In the genomic region with DNA sequence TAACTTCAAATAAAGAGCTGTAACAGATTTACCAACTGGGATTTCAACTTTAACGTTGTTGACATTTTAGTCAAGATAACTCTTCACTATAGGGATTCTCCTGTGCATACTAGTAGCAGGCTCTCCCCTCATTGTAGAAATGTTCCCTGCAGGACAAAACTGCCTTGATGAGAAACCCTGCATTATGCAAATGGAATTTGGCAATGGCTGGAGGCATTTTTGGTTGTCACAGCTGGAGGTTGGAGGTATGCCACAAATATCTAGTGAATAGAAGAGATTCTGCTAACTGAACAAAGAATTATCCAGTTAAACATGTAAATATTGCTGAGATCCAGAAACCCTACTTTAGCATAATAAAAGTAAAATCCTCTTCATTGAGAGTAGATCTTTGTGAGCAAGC, we compare ENCODE assay signal across 10 cellular contexts.
DNase-seq lines count a peak whose midpoint lies in the region; ATAC-seq and TF ChIP-seq lines count a peak whose summit lies in the region.
"Had no signal": no experiment of that assay in that cellular context is flagged by ENCODE, and none has a peak within 500 bp of the region (broad histone marks: within the 10 kb centered on the region; RNA-seq: fewer than 3 reads in every experiment).

No MANE protein-coding gene starts in this region.

- H3K27me3 ChIP-seq in GM23338 (ENCODE audit: insufficient read depth) (no peaks in the 10 kb centered on the region), RWPE2 (ENCODE audit: insufficient read depth, poor library complexity, severe bottlenecking) (no peaks in the 10 kb centered on the region), foreskin keratinocyte (no peaks in the 10 kb centered on the region), H7 (ENCODE audit: control insufficient read depth, insufficient read depth, low read length) (no peaks in the 10 kb centered on the region), spleen (replicated peaks in 1 of 7) (no peaks in the 10 kb centered on the region)

- no peaks in the 10 kb centered on the region for H3K79me2 ChIP-seq in GM23338 (replicated peaks; ENCODE audit: insufficient read depth)

- H3K36me3 ChIP-seq in GM23338 (ENCODE audit: insufficient read depth), result no peaks in the 10 kb centered on the region
- H3K36me3 ChIP-seq in RWPE2 (ENCODE audit: low read depth), result no peaks in the 10 kb centered on the region
- H3K36me3 ChIP-seq in H7 (replicated peaks; ENCODE audit: control insufficient read depth, insufficient read depth, low read length), result no peaks in the 10 kb centered on the region
- no peaks in the 10 kb centered on the region for H3K36me3 ChIP-seq in spleen

- H2AFZ ChIP-seq in GM23338, result no peak overlapping the region

- peaks cover 32% of the 10 kb centered on the region for H3K4me1 Mint-ChIP-seq in GM23338

- H3K9me2 ChIP-seq in GM23338 (ENCODE audit: insufficient read depth), result no peaks in the 10 kb centered on the region

- H3F3A ChIP-seq in GM23338 (replicated peaks; ENCODE audit: low read depth), result no peaks in the 10 kb centered on the region

- no peaks in the 10 kb centered on the region for H3K27me3 Mint-ChIP-seq in GM23338 (ENCODE audit: insufficient read depth, low read depth, poor library complexity)
- H3K27me3 Mint-ChIP-seq: activated B cell treated with CpG ODN at 0.5 μM for 24 hours; activated naive CD8-positive, alpha-beta T cell had no signal

- no peak overlapping the region for H3K4me3 Mint-ChIP-seq in GM23338
- H3K4me3 Mint-ChIP-seq: activated B cell treated with CpG ODN at 0.5 μM for 24 hours; activated naive CD8-positive, alpha-beta T cell had no signal

- H3K4me3 ChIP-seq in GM23338 (no peak overlapping the region), RWPE2 (ENCODE audit: severe bottlenecking) (no peak overlapping the region), H7 (ENCODE audit: insufficient read depth, low read depth, low read length) (no peak overlapping the region), spleen (no peak overlapping the region)

- H3K36me3 Mint-ChIP-seq in GM23338 (ENCODE audit: low read depth), result peaks cover 1% of the 10 kb centered on the region
- H3K36me3 Mint-ChIP-seq: activated naive CD8-positive, alpha-beta T cell had no signal

- H3K9me3 Mint-ChIP-seq in GM23338, result peaks cover 1% of the 10 kb centered on the region

- H4K20me1 ChIP-seq in GM23338 (replicated peaks; ENCODE audit: insufficient read depth), result no peaks in the 10 kb centered on the region

- ATAC-seq in GM23338 (peak; percentile 70), RWPE2 (ENCODE audit: low read depth) (0 out of 3 replicates have a peak, but pooled peaks have one; percentile 27), foreskin keratinocyte (peak; percentile 65), HG03460 (IDR thresholded peaks at IDR 0.05; ENCODE audit: unreplicated experiment) (no peak)

- H3K4me1 ChIP-seq in GM23338 (ENCODE audit: insufficient read depth), result peaks cover 25% of the 10 kb centered on the region
- H3K4me1 ChIP-seq in RWPE2 (ENCODE audit: insufficient read depth, poor library complexity, severe bottlenecking), result peaks cover 24% of the 10 kb centered on the region
- peaks cover 38% of the 10 kb centered on the region for H3K4me1 ChIP-seq in foreskin keratinocyte
- no peaks in the 10 kb centered on the region for H3K4me1 ChIP-seq in spleen

- no peak for TF ChIP-seq POLR2A in spleen (IDR thresholded peaks at IDR 0.05)

- peak overlapping the region; percentile 95 for H3K27ac ChIP-seq in GM23338 (ENCODE audit: low read depth)
- H3K27ac ChIP-seq in RWPE2 (ENCODE audit: poor library complexity, severe bottlenecking), result peak overlapping the region; percentile 53
- H3K27ac ChIP-seq in foreskin keratinocyte, result peak overlapping the region; percentile 98
- no peak overlapping the region for H3K27ac ChIP-seq in spleen

- peak overlapping the region; percentile 8; the same call in 1 of the 2 replicates for H3K4me2 ChIP-seq in GM23338

- intact Hi-C loops in posterior cingulate gyrus (cut with DNase I), result no loop called here
- intact Hi-C loops in spleen (cut with DNase I; ENCODE audit: low total_unique reads), result no loop called here

- TF ChIP-seq CTCF in GM23338 (conservative IDR thresholded peaks at IDR 0.05; ENCODE audit: low read depth in 2 of 2), result no peak
- no peak for TF ChIP-seq CTCF in RWPE2 (IDR thresholded peaks at IDR 0.05; ENCODE audit: poor library complexity, severe bottlenecking)
- TF ChIP-seq CTCF in foreskin keratinocyte (conservative IDR thresholded peaks at IDR 0.05), result no peak
- no peak for TF ChIP-seq CTCF in spleen (IDR thresholded peaks at IDR 0.05 in 8 of 11, conservative IDR thresholded peaks at IDR 0.05 in 3 of 11)

- DNase-seq in GM23338 (ENCODE audit: low spot score), result peak; percentile 38
- DNase-seq in RWPE2 (ENCODE audit: low spot score), result no peak
- DNase-seq in foreskin keratinocyte, result peak in 1 of 2 donors; percentile 80
- DNase-seq in posterior cingulate gyrus, result peak in 6 of 10 donors; percentile 10 to 77 (median 38)
- DNase-seq in H7, result no peak
- no peak for DNase-seq in spleen
- DNase-seq: activated B cell treated with CpG ODN at 0.5 μM for 24 hours, glutamatergic neuron had no signal

- no peak overlapping the region for H3K27ac Mint-ChIP-seq in GM23338
- H3K27ac Mint-ChIP-seq: activated B cell treated with CpG ODN at 0.5 μM for 24 hours; activated naive CD8-positive, alpha-beta T cell had no signal

- H3K9me3 ChIP-seq in RWPE2 (ENCODE audit: severe bottlenecking) (no peaks in the 10 kb centered on the region), spleen (no peaks in the 10 kb centered on the region)

- 0 to 57% (median 34%) methylated on average over 1 of the region's 1 CpG for WGBS in spleen, 5 donors

TF ChIP-seq in GM23338, 12 proteins besides CTCF, POLR2A, EP300 and RAD21:
- TF ChIP-seq, protein P1, sequence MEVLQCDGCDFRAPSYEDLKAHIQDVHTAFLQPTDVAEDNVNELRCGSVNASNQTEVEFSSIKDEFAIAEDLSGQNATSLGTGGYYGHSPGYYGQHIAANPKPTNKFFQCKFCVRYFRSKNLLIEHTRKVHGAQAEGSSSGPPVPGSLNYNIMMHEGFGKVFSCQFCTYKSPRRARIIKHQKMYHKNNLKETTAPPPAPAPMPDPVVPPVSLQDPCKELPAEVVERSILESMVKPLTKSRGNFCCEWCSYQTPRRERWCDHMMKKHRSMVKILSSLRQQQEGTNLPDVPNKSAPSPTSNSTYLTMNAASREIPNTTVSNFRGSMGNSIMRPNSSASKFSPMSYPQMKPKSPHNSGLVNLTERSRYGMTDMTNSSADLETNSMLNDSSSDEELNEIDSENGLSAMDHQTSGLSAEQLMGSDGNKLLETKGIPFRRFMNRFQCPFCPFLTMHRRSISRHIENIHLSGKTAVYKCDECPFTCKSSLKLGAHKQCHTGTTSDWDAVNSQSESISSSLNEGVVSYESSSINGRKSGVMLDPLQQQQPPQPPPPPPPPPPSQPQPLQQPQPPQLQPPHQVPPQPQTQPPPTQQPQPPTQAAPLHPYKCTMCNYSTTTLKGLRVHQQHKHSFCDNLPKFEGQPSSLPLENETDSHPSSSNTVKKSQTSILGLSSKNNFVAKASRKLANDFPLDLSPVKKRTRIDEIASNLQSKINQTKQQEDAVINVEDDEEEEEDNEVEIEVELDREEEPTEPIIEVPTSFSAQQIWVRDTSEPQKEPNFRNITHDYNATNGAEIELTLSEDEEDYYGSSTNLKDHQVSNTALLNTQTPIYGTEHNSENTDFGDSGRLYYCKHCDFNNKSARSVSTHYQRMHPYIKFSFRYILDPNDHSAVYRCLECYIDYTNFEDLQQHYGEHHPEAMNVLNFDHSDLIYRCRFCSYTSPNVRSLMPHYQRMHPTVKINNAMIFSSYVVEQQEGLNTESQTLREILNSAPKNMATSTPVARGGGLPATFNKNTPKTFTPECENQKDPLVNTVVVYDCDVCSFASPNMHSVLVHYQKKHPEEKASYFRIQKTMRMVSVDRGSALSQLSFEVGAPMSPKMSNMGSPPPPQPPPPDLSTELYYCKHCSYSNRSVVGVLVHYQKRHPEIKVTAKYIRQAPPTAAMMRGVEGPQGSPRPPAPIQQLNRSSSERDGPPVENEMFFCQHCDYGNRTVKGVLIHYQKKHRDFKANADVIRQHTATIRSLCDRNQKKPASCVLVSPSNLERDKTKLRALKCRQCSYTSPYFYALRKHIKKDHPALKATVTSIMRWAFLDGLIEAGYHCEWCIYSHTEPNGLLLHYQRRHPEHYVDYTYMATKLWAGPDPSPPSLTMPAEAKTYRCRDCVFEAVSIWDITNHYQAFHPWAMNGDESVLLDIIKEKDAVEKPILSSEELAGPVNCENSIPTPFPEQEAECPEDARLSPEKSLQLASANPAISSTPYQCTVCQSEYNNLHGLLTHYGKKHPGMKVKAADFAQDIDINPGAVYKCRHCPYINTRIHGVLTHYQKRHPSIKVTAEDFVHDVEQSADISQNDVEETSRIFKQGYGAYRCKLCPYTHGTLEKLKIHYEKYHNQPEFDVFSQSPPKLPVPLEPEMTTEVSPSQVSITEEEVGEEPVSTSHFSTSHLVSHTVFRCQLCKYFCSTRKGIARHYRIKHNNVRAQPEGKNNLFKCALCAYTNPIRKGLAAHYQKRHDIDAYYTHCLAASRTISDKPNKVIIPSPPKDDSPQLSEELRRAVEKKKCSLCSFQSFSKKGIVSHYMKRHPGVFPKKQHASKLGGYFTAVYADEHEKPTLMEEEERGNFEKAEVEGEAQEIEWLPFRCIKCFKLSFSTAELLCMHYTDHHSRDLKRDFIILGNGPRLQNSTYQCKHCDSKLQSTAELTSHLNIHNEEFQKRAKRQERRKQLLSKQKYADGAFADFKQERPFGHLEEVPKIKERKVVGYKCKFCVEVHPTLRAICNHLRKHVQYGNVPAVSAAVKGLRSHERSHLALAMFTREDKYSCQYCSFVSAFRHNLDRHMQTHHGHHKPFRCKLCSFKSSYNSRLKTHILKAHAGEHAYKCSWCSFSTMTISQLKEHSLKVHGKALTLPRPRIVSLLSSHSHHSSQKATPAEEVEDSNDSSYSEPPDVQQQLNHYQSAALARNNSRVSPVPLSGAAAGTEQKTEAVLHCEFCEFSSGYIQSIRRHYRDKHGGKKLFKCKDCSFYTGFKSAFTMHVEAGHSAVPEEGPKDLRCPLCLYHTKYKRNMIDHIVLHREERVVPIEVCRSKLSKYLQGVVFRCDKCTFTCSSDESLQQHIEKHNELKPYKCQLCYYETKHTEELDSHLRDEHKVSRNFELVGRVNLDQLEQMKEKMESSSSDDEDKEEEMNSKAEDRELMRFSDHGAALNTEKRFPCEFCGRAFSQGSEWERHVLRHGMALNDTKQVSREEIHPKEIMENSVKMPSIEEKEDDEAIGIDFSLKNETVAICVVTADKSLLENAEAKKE (CRISPR knock-in tag; IDR thresholded peaks at IDR 0.05), result 0 out of 2 replicates have a peak, but pooled peaks have one; percentile 27
- no peak for TF ChIP-seq ZNF331 (CRISPR knock-in tag; IDR thresholded peaks at IDR 0.05; ENCODE audit: low read depth)
TF ChIP-seq in GM23338: peak in this region for 1.

Comparison
In these comparisons a context has a peak if more than half of its experiments do, and no peak if none do; other contexts are left out.
1. DNase-seq: peak in GM23338 (single experiment) and posterior cingulate gyrus (6 of 10); none in RWPE2 (single experiment), H7 (single experiment) and spleen (single experiment).
2. H3K27ac ChIP-seq: peak in GM23338 (single experiment), RWPE2 (single experiment) and foreskin keratinocyte (single experiment); none in spleen (0 of 8).